Comparison of ENCODE assay signal across 8 cellular contexts in genomic region chr16:4288148-4288921, GRCh38. TPM values are rescaled to one million over a fixed set of nuclear protein-coding genes. Genes with fewer than 3 reads are reported as not detected.
DNase-seq lines count a peak whose midpoint lies in the region; ATAC-seq and TF ChIP-seq lines count a peak whose summit lies in the region.

No MANE protein-coding gene starts in this region.

- intact Hi-C loops in activated naive CD4-positive, alpha-beta T cell treated with anti-CD3 and anti-CD28 coated beads for 36 hours (cut with micrococcal nuclease), result loop anchor here (1.0 to 5.0 kb wide), 3 partner anchors 42 to 668 kb away; no protein-coding TSS in a partner anchor
- intact Hi-C loops in Right ventricle myocardium superior (cut with DNase I), result loop anchor here (2.0 to 5.0 kb wide), 2 partner anchors 42 to 114 kb away; no protein-coding TSS in a partner anchor

- H3K9me3 Mint-ChIP-seq in activated naive CD4-positive, alpha-beta T cell treated with anti-CD3 and anti-CD28 coated beads for 36 hours, result no peaks in the 10 kb centered on the region

- peaks cover 9% of the 10 kb centered on the region for H3K4me1 Mint-ChIP-seq in activated naive CD4-positive, alpha-beta T cell treated with anti-CD3 and anti-CD28 coated beads for 36 hours (ENCODE audit: low read depth)

- H3K27ac ChIP-seq in 22Rv1, result no peak overlapping the region
- H3K27ac ChIP-seq in SJSA1, result no peak overlapping the region

- no peaks in the 10 kb centered on the region for H3K27me3 ChIP-seq in SJSA1 (replicated peaks)

- no peak overlapping the region for H3K27ac Mint-ChIP-seq in activated naive CD4-positive, alpha-beta T cell treated with anti-CD3 and anti-CD28 coated beads for 36 hours

- H3K27me3 Mint-ChIP-seq in activated naive CD4-positive, alpha-beta T cell treated with anti-CD3 and anti-CD28 coated beads for 36 hours (ENCODE audit: low read depth), result peaks cover 9% of the 10 kb centered on the region

- CTCF ChIA-PET in activated naive CD4-positive, alpha-beta T cell treated with anti-CD3 and anti-CD28 coated beads for 36 hours (lab: Charles Lee), result interaction anchor here (0.6 to 4.0 kb wide), 19 partner anchors 9 to 218 kb away, joined by 3 to 80 read pairs (median 4); no protein-coding TSS in a partner anchor

- DNase-seq in SJSA1 (ENCODE audit: low read depth in 1 of 2, low spot score in 2 of 2), result peak; percentile 70 to 71
- peak; percentile 84 for DNase-seq in activated naive CD4-positive, alpha-beta T cell treated with anti-CD3 and anti-CD28 coated beads for 36 hours
- peak; percentile 86 for DNase-seq in Right ventricle myocardium superior
- peak; percentile 85 for DNase-seq in retina

- H3K36me3 Mint-ChIP-seq in activated naive CD4-positive, alpha-beta T cell treated with anti-CD3 and anti-CD28 coated beads for 36 hours (ENCODE audit: low read depth), result no peaks in the 10 kb centered on the region

- H3K4me1 ChIP-seq in SJSA1 (replicated peaks), result peaks cover 34% of the 10 kb centered on the region

- peak; percentile 92 for TF ChIP-seq CTCF in 22Rv1 (IDR thresholded peaks at IDR 0.05)
- TF ChIP-seq CTCF in GM12874 (IDR thresholded peaks at IDR 0.05; ENCODE audit: insufficient read depth, low read depth, low read length), result peak; percentile 100

- H3K36me3 ChIP-seq in SJSA1, result no peaks in the 10 kb centered on the region

- H3K4me3 Mint-ChIP-seq in activated naive CD4-positive, alpha-beta T cell treated with anti-CD3 and anti-CD28 coated beads for 36 hours, result no peak overlapping the region

- ATAC-seq in HG03432 (IDR thresholded peaks at IDR 0.05; ENCODE audit: unreplicated experiment) (peak; percentile 63), Right ventricle myocardium superior (ENCODE audit: poor library complexity) (peak; percentile 86), HG03521 (IDR thresholded peaks at IDR 0.05; ENCODE audit: unreplicated experiment) (no peak)

- H3K9me3 ChIP-seq in SJSA1 (replicated peaks), result no peaks in the 10 kb centered on the region

- H3K4me3 ChIP-seq in SJSA1, result no peak overlapping the region

RNA-seq across cellular contexts. Expression of gene TFAP4, which starts 15.5 kb away (rescaled TPM):
- 2.9 and 7.1 TPM in 2 replicates for total RNA-seq in SJSA1 (2014; rRNA removed; shearing (Covaris generic))
- 10 to 100 TPM; 24.0 to 27.7 TPM for total RNA-seq in activated naive CD4-positive, alpha-beta T cell treated with anti-CD3 and anti-CD28 coated beads for 36 hours
- total RNA-seq in Right ventricle myocardium superior, result 4.0 TPM

RNA-seq across cellular contexts. Expression of gene GLIS2, which starts 27.5 kb away (rescaled TPM):
- 0.13 and 0.71 TPM in 2 replicates for total RNA-seq in SJSA1 (2014; rRNA removed; shearing (Covaris generic))
- total RNA-seq in activated naive CD4-positive, alpha-beta T cell treated with anti-CD3 and anti-CD28 coated beads for 36 hours, result under 1 TPM; 0.12 to 0.24 TPM
- 14.6 TPM for total RNA-seq in Right ventricle myocardium superior

RNA-seq across cellular contexts. Expression of gene SRL, which starts 46.5 kb away (rescaled TPM):
- 0.05 and 0.31 TPM in 2 replicates for total RNA-seq in SJSA1 (2014; rRNA removed; shearing (Covaris generic))
- not detected for total RNA-seq in activated naive CD4-positive, alpha-beta T cell treated with anti-CD3 and anti-CD28 coated beads for 36 hours
- total RNA-seq in Right ventricle myocardium superior, result 350 TPM

Comparison
In these comparisons a context has a peak if more than half of its experiments do, and no peak if none do; other contexts are left out.
1. RNA of gene SRL, which starts 46.5 kb away (total RNA-seq): 350 TPM in Right ventricle myocardium superior (single experiment); 0.05 to 0.31 TPM in SJSA1 and not detected in activated naive CD4-positive, alpha-beta T cell treated with anti-CD3 and anti-CD28 coated beads for 36 hours; every median in the first group is over 100 times any median in the second.
2. Peak in every context shown above with its lines, with median percentiles within 50 percentile points of each other: DNase-seq.